8 cellular contexts compared by ENCODE assay signal in the genomic region with DNA sequence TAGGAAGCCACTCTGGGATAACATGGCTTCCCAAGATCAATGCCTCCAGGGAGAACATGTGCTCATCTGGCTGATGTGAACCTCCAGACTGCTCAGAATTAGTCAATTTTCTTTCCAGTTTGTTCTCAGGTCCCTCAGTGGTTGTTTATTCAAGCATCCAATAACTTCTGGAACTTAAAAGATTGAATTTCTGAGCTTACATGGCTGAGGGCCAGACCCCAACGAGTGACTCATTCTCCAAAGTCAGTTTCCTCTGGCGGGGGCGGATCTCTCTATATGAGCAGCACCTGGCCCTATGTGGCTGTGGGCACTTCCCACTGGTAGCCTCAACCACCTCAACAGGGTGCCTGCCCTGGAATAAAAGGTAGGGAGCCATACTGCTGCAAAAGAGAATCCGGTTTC.
DNase-seq lines count a peak whose midpoint lies in the region; TF ChIP-seq lines count a peak whose summit lies in the region.

No MANE protein-coding gene starts in this region.

- H3K4me3 ChIP-seq in foreskin fibroblast (ENCODE audit: low read depth in 1 of 2, low read length in 2 of 2): no peak overlapping the region

- TF ChIP-seq CTCF in foreskin fibroblast (IDR thresholded peaks at IDR 0.05; ENCODE audit: low read depth, low read length): no peak

- DNase-seq in SHP77 (lab: John Stamatoyannopoulos, UW) (peak; percentile 6 to 23), SHP77 treated with DMSO at 0.1 percent for 48 hours (lab: John Stamatoyannopoulos, UW) (no peak), foreskin fibroblast (peak; percentile 68 to 84), D341Med (ENCODE audit: low spot score) (no peak), T-helper 1 cell (no peak), HuH-7 (ENCODE audit: low spot score) (no peak)
- peak; percentile 71 for DNase-seq in activated CD8-positive, alpha-beta memory T cell treated with anti-CD3 and anti-CD28 coated beads for 24 hours
- peak; percentile 17 to 37 for DNase-seq in stimulated activated CD8-positive, alpha-beta memory T cell treated with anti-CD3 and anti-CD28 coated beads, Interleukin-7, amount 100 ng/mL, for 4 hours (ENCODE audit: low read depth in 2 of 2)

Comparison
In these comparisons a context has a peak if more than half of its experiments do, and no peak if none do; other contexts are left out.
1. DNase-seq: peak in SHP77 (2 of 2), activated CD8-positive, alpha-beta memory T cell treated with anti-CD3 and anti-CD28 coated beads for 24 hours (single experiment), foreskin fibroblast (2 of 2) and stimulated activated CD8-positive, alpha-beta memory T cell treated with anti-CD3 and anti-CD28 coated beads, Interleukin-7, amount 100 ng/mL, for 4 hours (2 of 2); none in SHP77 treated with DMSO at 0.1 percent for 48 hours (single experiment), D341Med (single experiment), T-helper 1 cell (0 of 5) and HuH-7 (single experiment).